In the genomic region with DNA sequence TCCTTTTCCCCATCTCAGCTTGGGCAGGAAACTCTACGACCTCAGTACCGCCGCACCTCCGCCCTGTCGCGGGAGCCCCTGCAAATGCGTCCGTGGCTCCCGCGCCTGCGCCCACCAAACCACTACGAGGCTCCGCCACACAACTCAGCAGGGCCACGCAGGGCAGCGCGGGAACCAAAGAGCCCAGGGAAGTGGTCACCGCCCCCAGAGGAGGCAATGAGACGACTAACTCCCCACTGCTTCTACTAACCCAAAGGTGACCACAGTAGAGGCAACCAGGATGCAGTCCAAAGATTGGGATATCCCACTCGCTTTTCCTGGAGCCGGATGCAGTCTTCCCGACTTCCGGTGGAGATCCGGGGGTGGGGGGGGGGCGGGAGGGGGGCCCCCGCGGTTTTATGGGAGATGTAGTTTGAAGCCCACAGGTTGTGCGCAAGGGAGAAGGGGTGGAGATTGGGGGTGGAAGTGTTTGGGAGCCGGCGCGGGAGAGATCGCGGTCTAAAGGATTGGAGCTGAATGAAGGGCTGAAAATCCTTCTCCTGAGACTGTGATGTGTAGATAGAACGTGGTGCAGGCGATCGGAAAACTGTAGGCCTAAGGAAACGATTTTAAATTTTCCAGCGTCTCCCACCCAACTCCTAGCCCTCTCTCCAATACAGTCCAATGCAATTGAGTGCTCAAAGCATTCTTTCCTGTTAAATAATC, we compare ENCODE assay signal across 8 cellular contexts. TPM values are rescaled to one million over a fixed set of nuclear protein-coding genes. Genes with fewer than 3 reads are reported as not detected.
A peak's percentile ranks its signal among the peaks of the same experiment; 100 is the strongest.
DNase-seq lines count a peak whose midpoint lies in the region; ATAC-seq and TF ChIP-seq lines count a peak whose summit lies in the region.

A gene (minus strand): TSS at position 337 of the 705 bp plus-strand sequence. CDS start 2,541 bp downstream, outside the sequence.

- peaks cover 13% of the 10 kb centered on the region for H3K79me2 ChIP-seq in PC-3 (ENCODE audit: low read length)

- peak; percentile 94 for ATAC-seq in GM21360 (IDR thresholded peaks at IDR 0.05; ENCODE audit: unreplicated experiment)
- ATAC-seq in PC-3, result peak; percentile 91
- peak; percentile 64 to 87 (median 66) for ATAC-seq in natural killer cell

- H3K9me2 ChIP-seq in PC-3 (replicated peaks; ENCODE audit: low read length), result no peaks in the 10 kb centered on the region

- peak within 1 kb of the TSS; percentile 82 for H3K4me2 ChIP-seq in PC-3 (ENCODE audit: low read length)

- H3K27me3 ChIP-seq in PC-3 (ENCODE audit: low read length), result no peaks in the 10 kb centered on the region

- peak within 1 kb of the TSS; percentile 87 for H2AFZ ChIP-seq in PC-3 (ENCODE audit: low read length)

- no peaks in the 10 kb centered on the region for H3K9me3 ChIP-seq in PC-3 (ENCODE audit: low read length)

- H3K9me3 Mint-ChIP-seq in natural killer cell, result peaks cover 0 to 3% of the 10 kb centered on the region in 2 donors

- no peaks in the 10 kb centered on the region for H4K20me1 ChIP-seq in PC-3 (ENCODE audit: low read length)

- DNase-seq in Caki2 (ENCODE audit: low read depth) (peak; percentile 77), HT-29 (ENCODE audit: low spot score) (peak; percentile 80), PC-3 (peak; percentile 86), fibroblast of the conjunctiva (ENCODE audit: low read depth) (peak; percentile 52), natural killer cell (peak; percentile 18), stromal cell of bone marrow (ENCODE audit: low read depth) (peak; percentile 65)
- peak; percentile 10 for DNase-seq in activated effector memory CD4-positive, alpha-beta T cell treated with Interleukin-2 at 50 U/mL for 16 hours

- no peaks in the 10 kb centered on the region for H3K27me3 Mint-ChIP-seq in natural killer cell (ENCODE audit: low read depth in 2 of 2)

- H3K4me1 Mint-ChIP-seq in natural killer cell, result peaks cover 12 to 14% of the 10 kb centered on the region in 2 donors

- TF ChIP-seq CTCF in PC-3 (conservative IDR thresholded peaks at IDR 0.05; ENCODE audit: low read depth, low read length), result no peak
- TF ChIP-seq CTCF in natural killer cell (IDR thresholded peaks at IDR 0.05), result no peak

- no peaks in the 10 kb centered on the region for H3F3A ChIP-seq in PC-3 (ENCODE audit: low read length, unreplicated experiment)

- POLR2A ChIA-PET in PC-3 (lab: Charles Lee; ENCODE audit: unreplicated experiment), result interaction anchor here (0.7 kb wide), 1 partner anchor 303 kb away, joined by 9 read pairs; no protein-coding TSS in a partner anchor

- CTCF ChIA-PET in PC-3 (lab: Charles Lee), result no interaction called here

- peak within 1 kb of the TSS; percentile 77 for H3K4me3 ChIP-seq in PC-3 (ENCODE audit: low read length)

- no peaks in the 10 kb centered on the region for H3K36me3 Mint-ChIP-seq in natural killer cell

- no TSS peak for BruUV-seq in PC-3 (replicated peaks; lab: Mats Ljungman, UMichigan)

- H3K36me3 ChIP-seq in PC-3 (ENCODE audit: low read depth, low read length), result no peaks in the 10 kb centered on the region

- H3K27ac ChIP-seq in PC-3 (ENCODE audit: low read length), result peak within 1 kb of the TSS; percentile 76

- intact Hi-C loops in PC-3 (cut with micrococcal nuclease), result loop anchor here (1.0 to 5.0 kb wide), 3 partner anchors 50 to 304 kb away; a partner anchor contains a TSS
- intact Hi-C loops in natural killer cell (cut with micrococcal nuclease), result no loop called here

- peaks cover 16% of the 10 kb centered on the region for H3K4me1 ChIP-seq in PC-3 (ENCODE audit: insufficient read depth, low read length)

- peak within 1 kb of the TSS; percentile 32 to 84 for H3K27ac Mint-ChIP-seq in natural killer cell

- in situ Hi-C loops in Caki2 (cut with HindIII; ENCODE audit: low pct_unique_long_range_greater_than_20kb, low sequenced_read_pairs), result no loop called here

- peak within 1 kb of the TSS; percentile 89 for H3K4me3 Mint-ChIP-seq in natural killer cell

- H3K9ac ChIP-seq in PC-3 (ENCODE audit: low read length), result peak within 1 kb of the TSS; percentile 87

RNA-seq across cellular contexts. Expression of the gene that starts here (rescaled TPM):
- total RNA-seq in Caki2 (2014; rRNA removed; shearing (Covaris generic); ENCODE audit: low replicate concordance), result 6.6 and 11.1 TPM in 2 replicates
- 3.3 and 5.1 TPM in 2 replicates for total RNA-seq in HT-29 (2014; rRNA removed; shearing (Covaris generic))
- total RNA-seq in PC-3 (2014; rRNA removed) (9.2 and 10.9 TPM in 2 replicates), natural killer cell (1 to 10 TPM in 1 of 3 donors, under 1 TPM in 1, not detected in 1; 0.61 to 1.2 TPM)

Comparison
In these comparisons a context has a peak if more than half of its experiments do, and no peak if none do; other contexts are left out.
1. Peak in every context shown above with its lines: DNase-seq, ATAC-seq, H3K4me3 ChIP-seq and H3K27ac ChIP-seq.
2. DNase-seq: peak in every context shown above with its lines; median percentile 86 in PC-3; 80 in HT-29; 77 in Caki2; 65 in stromal cell of bone marrow; 52 in fibroblast of the conjunctiva; 18 in natural killer cell; 10 in activated effector memory CD4-positive, alpha-beta T cell treated with Interleukin-2 at 50 U/mL for 16 hours.